ENCODE assay signal across 30 cellular contexts in the genomic region with DNA sequence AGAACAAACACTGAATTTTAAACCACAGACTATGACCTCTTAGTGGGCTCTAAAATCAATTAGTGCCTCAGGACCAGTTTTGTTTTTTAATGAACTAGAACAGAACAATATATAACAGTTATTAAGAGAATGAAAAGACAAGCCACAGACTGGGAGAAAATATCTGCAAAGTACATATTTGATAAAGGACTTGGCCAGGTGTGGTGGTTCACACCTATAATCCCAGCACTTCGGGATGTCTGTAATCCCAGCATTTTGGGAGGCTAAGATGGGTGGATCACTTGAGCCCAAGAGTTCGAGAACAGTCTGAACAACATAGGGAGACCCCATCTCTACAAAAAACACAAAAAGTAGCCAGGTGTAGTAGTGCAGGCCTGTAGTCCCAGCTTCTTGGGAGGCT.
"Had no signal": no experiment of that assay in that cellular context is flagged by ENCODE, and none has a peak within 500 bp of the region (broad histone marks: within the 10 kb centered on the region; RNA-seq: fewer than 3 reads in every experiment).

No MANE protein-coding gene starts in this region.

- H3K36me3 ChIP-seq: neutrophil, right lobe of liver, sigmoid colon, stomach, thoracic aorta, thyroid gland, tibial nerve, upper lobe of left lung, vagina had no signal

- H3K27ac Mint-ChIP-seq: naive thymus-derived CD8-positive, alpha-beta T cell; natural killer cell treated with Interleukin-12 subunit alpha and Interleukin-12 subunit beta and Interleukin-15 and Interleukin-18, amount 100 ng/mL, for 72 hours; nephron progenitor cell; progenitor cell of endocrine pancreas; stimulated activated effector memory CD8-positive, alpha-beta T cell treated with anti-CD3 and anti-CD28 coated beads, Interleukin-12 subunit alpha, Interleukin-12 subunit beta, amount 100 ng/mL, for 72 hours; stimulated activated naive B cell treated with anti-CD40 and anti-IgM and Interleukin-4, amounts not matched to agents 10 μg/mL and 1 μg/mL and 100 μg/mL, for 72 hours had no signal

- H3K36me3 Mint-ChIP-seq: naive B cell; naive thymus-derived CD8-positive, alpha-beta T cell; natural killer cell treated with Interleukin-12 subunit alpha and Interleukin-12 subunit beta and Interleukin-15 and Interleukin-18, amount 100 ng/mL, for 72 hours; stimulated activated effector memory CD8-positive, alpha-beta T cell treated with anti-CD3 and anti-CD28 coated beads, Interleukin-12 subunit alpha, Interleukin-12 subunit beta, amount 100 ng/mL, for 72 hours had no signal

- H3K4me1 ChIP-seq: psoas muscle, right lobe of liver, vagina had no signal

- H3K9me3 ChIP-seq: neutrophil, psoas muscle, right lobe of liver, sigmoid colon, stomach, thoracic aorta, thyroid gland, tibial nerve, upper lobe of left lung, vagina had no signal

- H3K27me3 ChIP-seq: right lobe of liver, sigmoid colon, stomach, thyroid gland, tibial nerve, upper lobe of left lung, vagina had no signal

- H3K9me3 Mint-ChIP-seq: naive thymus-derived CD8-positive, alpha-beta T cell; natural killer cell treated with Interleukin-12 subunit alpha and Interleukin-12 subunit beta and Interleukin-15 and Interleukin-18, amount 100 ng/mL, for 72 hours; neural crest cell; stimulated activated effector memory CD8-positive, alpha-beta T cell treated with anti-CD3 and anti-CD28 coated beads, Interleukin-12 subunit alpha, Interleukin-12 subunit beta, amount 100 ng/mL, for 72 hours; stimulated activated naive B cell treated with anti-CD40 and anti-IgM and Interleukin-4, amounts not matched to agents 10 μg/mL and 1 μg/mL and 100 μg/mL, for 72 hours had no signal

- H3K4me3 ChIP-seq: psoas muscle, right lobe of liver, sigmoid colon, stomach, thoracic aorta, thyroid gland, tibial nerve, upper lobe of left lung, vagina had no signal

- H3K27me3 Mint-ChIP-seq: naive thymus-derived CD8-positive, alpha-beta T cell; natural killer cell treated with Interleukin-12 subunit alpha and Interleukin-12 subunit beta and Interleukin-15 and Interleukin-18, amount 100 ng/mL, for 72 hours; progenitor cell of endocrine pancreas; stimulated activated naive B cell treated with anti-CD40 and anti-IgM and Interleukin-4, amounts not matched to agents 10 μg/mL and 1 μg/mL and 100 μg/mL, for 72 hours had no signal

- FAIRE-seq: small intestine, urothelium cell line had no signal

- H3K4me1 Mint-ChIP-seq: nephron progenitor cell, neural crest cell had no signal

- H3K4me3 Mint-ChIP-seq: naive B cell; naive thymus-derived CD8-positive, alpha-beta T cell; natural killer cell treated with Interleukin-12 subunit alpha and Interleukin-12 subunit beta and Interleukin-15 and Interleukin-18, amount 100 ng/mL, for 72 hours; nephron progenitor cell; neural crest cell; stimulated activated effector memory CD8-positive, alpha-beta T cell treated with anti-CD3 and anti-CD28 coated beads, Interleukin-12 subunit alpha, Interleukin-12 subunit beta, amount 100 ng/mL, for 72 hours; stimulated activated naive B cell treated with anti-CD40 and anti-IgM and Interleukin-4, amounts not matched to agents 10 μg/mL and 1 μg/mL and 100 μg/mL, for 72 hours had no signal

- ATAC-seq: naive thymus-derived CD8-positive, alpha-beta T cell; natural killer cell treated with Interleukin-12 subunit alpha and Interleukin-12 subunit beta and Interleukin-15 and Interleukin-18, amount 100 ng/mL, for 72 hours; psoas muscle; right cardiac atrium; right lobe of liver; stimulated activated effector memory CD8-positive, alpha-beta T cell treated with anti-CD3 and anti-CD28 coated beads, Interleukin-12 subunit alpha, Interleukin-12 subunit beta, amount 100 ng/mL, for 72 hours; stimulated activated naive B cell treated with anti-CD40 and anti-IgM and Interleukin-4, amounts not matched to agents 10 μg/mL and 1 μg/mL and 100 μg/mL, for 72 hours had no signal

- DNase-seq: naive B cell; naive thymus-derived CD8-positive, alpha-beta T cell; nephron progenitor cell; nucleus accumbens; posterior cingulate gyrus; psoas muscle; right cardiac atrium; right lobe of liver; sigmoid colon; small intestine; stimulated activated CD4-positive, alpha-beta T cell treated with anti-CD3 and anti-CD28 coated beads, Interleukin-15, amount 100 ng/mL, for 24 hours; stimulated activated CD4-positive, alpha-beta T cell treated with anti-CD3 and anti-CD28 coated beads, Interleukin-2, amount 100 ng/mL, for 24 hours; stimulated activated CD4-positive, alpha-beta T cell treated with anti-CD3 and anti-CD28 coated beads, Interleukin-2, amount 100 ng/mL, for 48 hours; stimulated activated CD4-positive, alpha-beta T cell treated with anti-CD3 and anti-CD28 coated beads, Interleukin-4, amount 100 ng/mL, for 24 hours; stimulated activated naive B cell treated with anti-CD40 and anti-IgM and Interleukin-4, amounts not matched to agents 10 μg/mL and 1 μg/mL and 100 μg/mL, for 72 hours; stimulated activated naive CD4-positive, alpha-beta T cell treated with Interleukin-2 at 50 U/mL for 16 hours; stomach; thyroid gland; trophoblast cell; upper lobe of left lung had no signal

- H3K27ac ChIP-seq: neutrophil, parathyroid adenoma, psoas muscle, right lobe of liver, sigmoid colon, stomach, thoracic aorta, tibial nerve, upper lobe of left lung, vagina had no signal
